ENCODE assay signal across 8 cellular contexts in the genomic region with DNA sequence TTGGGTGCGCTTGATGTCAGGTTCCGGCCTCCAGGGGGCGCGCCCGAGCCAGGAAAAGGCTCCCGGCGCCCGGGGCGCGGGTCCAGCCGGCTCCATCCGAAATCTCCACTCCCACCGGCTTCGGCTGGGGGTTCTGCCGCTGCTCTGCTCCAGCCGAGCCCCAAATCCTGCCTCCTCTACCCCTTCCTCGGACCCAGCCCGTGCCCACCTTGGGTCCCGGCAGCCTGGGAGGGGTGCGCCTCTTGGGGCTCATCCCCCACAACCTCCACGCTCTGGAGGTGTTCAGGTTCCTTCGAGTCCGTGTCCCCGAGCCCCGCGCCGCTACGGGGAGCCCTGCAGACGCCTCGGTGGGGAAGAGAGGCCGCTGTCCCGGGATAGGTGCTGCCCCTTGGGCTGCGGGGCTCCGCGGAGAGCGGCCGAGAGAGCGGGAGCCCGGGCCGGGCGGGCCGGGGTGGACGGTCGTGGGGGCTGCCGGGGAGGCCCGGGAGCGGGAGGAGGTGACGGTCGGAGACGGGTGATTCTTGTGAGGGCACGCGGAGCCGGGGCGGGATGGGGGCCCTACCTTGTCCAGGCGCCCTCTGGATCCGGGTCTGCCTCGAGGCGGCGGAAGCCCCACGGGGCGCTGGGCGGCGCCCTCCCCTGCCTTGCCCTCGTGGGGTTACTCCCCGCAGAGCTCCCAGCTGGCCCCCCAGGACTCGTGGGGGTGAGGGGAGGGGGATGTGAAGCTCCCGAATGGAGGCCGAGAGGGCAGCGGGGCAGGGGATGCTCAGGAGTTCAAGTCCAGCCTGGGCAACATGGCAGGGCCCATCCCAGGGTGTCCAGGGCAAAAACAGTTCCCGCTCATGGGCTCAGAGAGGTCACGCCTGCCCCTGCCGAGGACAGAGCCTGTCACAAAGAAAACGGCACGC. TPM values are rescaled to one million over a fixed set of nuclear protein-coding genes. Genes with fewer than 3 reads are reported as not detected.
DNase-seq lines count a peak whose midpoint lies in the region; ATAC-seq and TF ChIP-seq lines count a peak whose summit lies in the region.

No MANE protein-coding gene starts in this region.

- TF ChIP-seq POLR2A in HCT116 (IDR thresholded peaks at IDR 0.05; ENCODE audit: borderline replicate concordance, extremely low read depth, insufficient read depth, insufficient read length) = peak; percentile 14

- peak; percentile 90 for ATAC-seq in HCT116
- peak; percentile 89 to 90 for ATAC-seq in activated T-cell treated with anti-CD3 and anti-CD28 coated beads, Interleukin-2, amount 50 U/mL, for 72 hours (replicated peaks in 1 of 2)
- ATAC-seq in natural killer cell treated with Interleukin-12 subunit alpha and Interleukin-12 subunit beta and Interleukin-15 and Interleukin-18, amount 100 ng/mL, for 72 hours = peak; percentile 84 to 85
- ATAC-seq in GM19035 (IDR thresholded peaks at IDR 0.05; ENCODE audit: unreplicated experiment) = no peak

- BruUV-seq in HCT116 (replicated peaks; lab: Mats Ljungman, UMichigan) = no TSS peak

- H3K9me2 ChIP-seq in HCT116 (ENCODE audit: insufficient read depth) = no peaks in the 10 kb centered on the region

- H3K4me3 Mint-ChIP-seq in activated T-cell treated with anti-CD3 and anti-CD28 coated beads, Interleukin-2, amount 50 U/mL, for 72 hours = peak overlapping the region; percentile 78 to 84
- peak overlapping the region; percentile 44 for H3K4me3 Mint-ChIP-seq in natural killer cell treated with Interleukin-12 subunit alpha and Interleukin-12 subunit beta and Interleukin-15 and Interleukin-18, amount 100 ng/mL, for 72 hours

- H2AFZ ChIP-seq in HCT116 (ENCODE audit: low read depth, low read length, poor library complexity, severe bottlenecking) = peak overlapping the region; percentile 68

- H3K4me3 ChIP-seq in HCT116 (replicated peaks in 1 of 2; ENCODE audit: low read depth in 1 of 2, low read length in 2 of 2) = peak overlapping the region; percentile 42 to 55

- peak overlapping the region; percentile 88 for H3K4me2 ChIP-seq in HCT116 (ENCODE audit: low read length)

- H3K27ac Mint-ChIP-seq in activated T-cell treated with anti-CD3 and anti-CD28 coated beads, Interleukin-2, amount 50 U/mL, for 72 hours = no peak overlapping the region
- H3K27ac Mint-ChIP-seq in natural killer cell treated with Interleukin-12 subunit alpha and Interleukin-12 subunit beta and Interleukin-15 and Interleukin-18, amount 100 ng/mL, for 72 hours = no peak overlapping the region

- peak; percentile 79 for TF ChIP-seq RAD21 in HCT116 (IDR thresholded peaks at IDR 0.05; ENCODE audit: low read depth)

- POLR2A ChIA-PET in HCT116 (lab: Charles Lee) = interaction anchor here (1.3 kb wide), 1 partner anchor 47 kb away, joined by 4 read pairs; no protein-coding TSS in a partner anchor

- no peaks in the 10 kb centered on the region for H3K79me2 ChIP-seq in HCT116 (ENCODE audit: insufficient read depth, low read length)

- H3K27me3 Mint-ChIP-seq in activated T-cell treated with anti-CD3 and anti-CD28 coated beads, Interleukin-2, amount 50 U/mL, for 72 hours (ENCODE audit: low read depth) = peaks cover 8% of the 10 kb centered on the region
- no peaks in the 10 kb centered on the region for H3K27me3 Mint-ChIP-seq in natural killer cell treated with Interleukin-12 subunit alpha and Interleukin-12 subunit beta and Interleukin-15 and Interleukin-18, amount 100 ng/mL, for 72 hours

- RAD21 ChIA-PET in HCT116 (lab: Charles Lee; ENCODE audit: low non-redundant PET in 1 of 2, low total read pairs in 2 of 2, uncharacterized antibody in 2 of 2, unreplicated experiment in 2 of 2) = no interaction called here

- H4K20me1 ChIP-seq in HCT116 (ENCODE audit: insufficient read depth) = no peaks in the 10 kb centered on the region

- H3K27me3 ChIP-seq in HCT116 (ENCODE audit: insufficient read depth, low read length) = no peaks in the 10 kb centered on the region

- CTCF ChIA-PET in HCT116 (lab: Charles Lee) = interaction anchor here (1.6 to 1.7 kb wide), 2 partner anchors 205 to 428 kb away, joined by 3 to 6 read pairs; no protein-coding TSS in a partner anchor

- DNase-seq in COR-L47 (lab: John Stamatoyannopoulos, UW) (peak; percentile 48), HCT116 (ENCODE audit: low read depth, low spot score) (no peak), OCI-M1 (lab: John Stamatoyannopoulos, UW) (peak; percentile 84), fibroblast of peridontal ligament (ENCODE audit: extremely low read depth) (peak; percentile 68)
- DNase-seq in activated T-cell treated with anti-CD3 and anti-CD28 coated beads, Interleukin-2, amount 50 U/mL, for 72 hours = peak; percentile 87 to 88
- DNase-seq in natural killer cell treated with Interleukin-12 subunit alpha and Interleukin-12 subunit beta and Interleukin-15 and Interleukin-18, amount 100 ng/mL, for 72 hours (ENCODE audit: low spot score) = peak; percentile 85
- DNase-seq in stimulated activated naive CD4-positive, alpha-beta T cell treated with Interleukin-2 at 50 U/mL for 16 hours (lab: John Stamatoyannopoulos, UW) = peak; percentile 75

- no peak overlapping the region; the same call in 1 of the 2 replicates for H3K27ac ChIP-seq in HCT116 (ENCODE audit: low read depth, low read length)

- TF ChIP-seq CTCF in HCT116 (IDR thresholded peaks at IDR 0.05 in 2 of 3, conservative IDR thresholded peaks at IDR 0.05 in 1 of 3; ENCODE audit: borderline replicate concordance in 1 of 3, insufficient read depth in 1 of 3, low read depth in 2 of 3, low read length in 2 of 3) = peak; percentile 72 to 82 (median 73); a peak in 5 of 6 replicates

- H3K4me1 ChIP-seq in HCT116 (ENCODE audit: control insufficient read depth in 1 of 2, insufficient read depth in 2 of 2, low read length in 2 of 2) = peaks cover 0 to 4% of the 10 kb centered on the region in 2 experiments; a peak in 1 of 4 replicates

- no peaks in the 10 kb centered on the region for H3K9me3 Mint-ChIP-seq in activated T-cell treated with anti-CD3 and anti-CD28 coated beads, Interleukin-2, amount 50 U/mL, for 72 hours
- H3K9me3 Mint-ChIP-seq in natural killer cell treated with Interleukin-12 subunit alpha and Interleukin-12 subunit beta and Interleukin-15 and Interleukin-18, amount 100 ng/mL, for 72 hours = no peaks in the 10 kb centered on the region

- intact Hi-C loops in HCT116 (cut with micrococcal nuclease) = loop anchor here (2.0 to 5.0 kb wide), 2 partner anchors 204 to 430 kb away; no protein-coding TSS in a partner anchor

- no peaks in the 10 kb centered on the region for H3K9me3 ChIP-seq in HCT116 (ENCODE audit: control insufficient read depth in 1 of 2, insufficient read depth in 1 of 2, low read depth in 1 of 2, low read length in 2 of 2)

- no peaks in the 10 kb centered on the region for H3K36me3 Mint-ChIP-seq in activated T-cell treated with anti-CD3 and anti-CD28 coated beads, Interleukin-2, amount 50 U/mL, for 72 hours (ENCODE audit: insufficient read depth in 2 of 2)
- H3K36me3 Mint-ChIP-seq in natural killer cell treated with Interleukin-12 subunit alpha and Interleukin-12 subunit beta and Interleukin-15 and Interleukin-18, amount 100 ng/mL, for 72 hours = no peaks in the 10 kb centered on the region

- no peaks in the 10 kb centered on the region for H3K4me1 Mint-ChIP-seq in activated T-cell treated with anti-CD3 and anti-CD28 coated beads, Interleukin-2, amount 50 U/mL, for 72 hours (ENCODE audit: low read depth)
- peaks cover 4 to 5% of the 10 kb centered on the region in 2 donors for H3K4me1 Mint-ChIP-seq in natural killer cell treated with Interleukin-12 subunit alpha and Interleukin-12 subunit beta and Interleukin-15 and Interleukin-18, amount 100 ng/mL, for 72 hours (ENCODE audit: low read depth in 2 of 2)

- H3K9ac ChIP-seq in HCT116 (ENCODE audit: low read length) = peak overlapping the region; percentile 45; the same call in 1 of the 2 replicates

- no peaks in the 10 kb centered on the region for H3K36me3 ChIP-seq in HCT116 (ENCODE audit: control insufficient read depth in 1 of 2, insufficient read depth in 2 of 2, low read length in 2 of 2)

TF ChIP-seq in HCT116, 20 proteins besides CTCF, POLR2A, EP300 and RAD21:
- TF ChIP-seq, protein P1, sequence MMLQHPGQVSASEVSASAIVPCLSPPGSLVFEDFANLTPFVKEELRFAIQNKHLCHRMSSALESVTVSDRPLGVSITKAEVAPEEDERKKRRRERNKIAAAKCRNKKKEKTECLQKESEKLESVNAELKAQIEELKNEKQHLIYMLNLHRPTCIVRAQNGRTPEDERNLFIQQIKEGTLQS (IDR thresholded peaks at IDR 0.05) = no peak
- peak; percentile 36 for TF ChIP-seq POLR2AphosphoS5 (IDR thresholded peaks at IDR 0.05; ENCODE audit: low read depth, low read length)

RNA-seq across cellular contexts. Expression of a gene that starts 13.2 kb away (rescaled TPM):
- 127 TPM for total RNA-seq in HCT116 (2021; ENCODE audit: unreplicated experiment)
- 150 and 166 TPM in 2 replicates for polyA plus RNA-seq in HCT116 (2012)
- 10 to 100 TPM; 60.7 to 67.1 TPM for total RNA-seq in activated T-cell treated with anti-CD3 and anti-CD28 coated beads, Interleukin-2, amount 50 U/mL, for 72 hours
- 10 to 100 TPM; 79.6 to 96.7 TPM for total RNA-seq in natural killer cell treated with Interleukin-12 subunit alpha and Interleukin-12 subunit beta and Interleukin-15 and Interleukin-18, amount 100 ng/mL, for 72 hours

RNA-seq across cellular contexts. Expression of a gene that starts 22.0 kb away (rescaled TPM):
- total RNA-seq in HCT116 (2021; ENCODE audit: unreplicated experiment) = 0.91 TPM
- polyA plus RNA-seq in HCT116 (2012) = 0.08 and 0.22 TPM in 2 replicates
- 1 to 10 TPM in 1 of 2 donors, under 1 TPM in 1; 0.31 to 1.2 TPM for total RNA-seq in activated T-cell treated with anti-CD3 and anti-CD28 coated beads, Interleukin-2, amount 50 U/mL, for 72 hours
- total RNA-seq in natural killer cell treated with Interleukin-12 subunit alpha and Interleukin-12 subunit beta and Interleukin-15 and Interleukin-18, amount 100 ng/mL, for 72 hours = 1 to 10 TPM in 1 of 2 donors, under 1 TPM in 1; 0.62 to 1.1 TPM

RNA-seq across cellular contexts. Expression of a gene that starts 47.7 kb away (rescaled TPM):
- 67.6 TPM for total RNA-seq in HCT116 (2021; ENCODE audit: unreplicated experiment)
- polyA plus RNA-seq in HCT116 (2012) = 60.4 TPM in 2 replicates
- 100 to 1,000 TPM in 1 of 2 donors, 10 to 100 TPM in 1; 84.0 to 108 TPM for total RNA-seq in activated T-cell treated with anti-CD3 and anti-CD28 coated beads, Interleukin-2, amount 50 U/mL, for 72 hours
- total RNA-seq in natural killer cell treated with Interleukin-12 subunit alpha and Interleukin-12 subunit beta and Interleukin-15 and Interleukin-18, amount 100 ng/mL, for 72 hours = 10 to 100 TPM; 61.6 to 78.9 TPM

RNA-seq across cellular contexts. Expression of a gene that starts 58.3 kb away (rescaled TPM):
- 16.0 TPM for total RNA-seq in HCT116 (2021; ENCODE audit: unreplicated experiment)
- 14.2 and 14.3 TPM in 2 replicates for polyA plus RNA-seq in HCT116 (2012)
- under 1 TPM in 1 of 2 donors, not detected in 1; 0.46 TPM for total RNA-seq in activated T-cell treated with anti-CD3 and anti-CD28 coated beads, Interleukin-2, amount 50 U/mL, for 72 hours
- under 1 TPM in 1 of 2 donors, not detected in 1; 0.33 TPM for total RNA-seq in natural killer cell treated with Interleukin-12 subunit alpha and Interleukin-12 subunit beta and Interleukin-15 and Interleukin-18, amount 100 ng/mL, for 72 hours
